ENCODE assay signal across 27 cellular contexts in the genomic region with DNA sequence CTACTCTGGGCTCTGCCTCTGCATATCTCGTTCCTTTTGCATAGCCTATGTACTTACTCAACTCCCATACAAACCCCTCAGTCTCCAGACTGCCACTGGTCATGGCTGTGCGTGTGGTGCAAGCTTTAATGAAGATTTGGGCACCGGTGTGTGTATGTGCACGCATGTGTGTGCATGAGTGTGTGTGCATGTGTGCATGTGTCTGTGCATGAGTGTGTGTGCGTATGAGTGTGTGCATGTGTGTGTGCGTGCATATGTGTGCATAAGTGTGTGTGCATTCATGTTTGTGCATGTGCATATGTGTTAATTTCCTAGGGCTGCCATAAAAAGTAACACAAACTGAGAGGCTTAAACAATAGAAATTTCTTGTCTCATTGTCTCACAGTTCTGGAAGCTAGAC. TPM values are rescaled to one million over a fixed set of nuclear protein-coding genes. Genes with fewer than 3 reads are reported as not detected.
DNase-seq lines count a peak whose midpoint lies in the region; ATAC-seq, FAIRE-seq and TF ChIP-seq lines count a peak whose summit lies in the region.
"Had no signal": no experiment of that assay in that cellular context is flagged by ENCODE, and none has a peak within 500 bp of the region (broad histone marks: within the 10 kb centered on the region; RNA-seq: fewer than 3 reads in every experiment).

No MANE protein-coding gene starts in this region.

- H3K36me3 Mint-ChIP-seq in activated T-helper 17 cell treated with anti-CD3 and anti-CD28 coated beads, Interleukin-2, amount 50 U/mL, for 72 hours (ENCODE audit: low read depth), result no peaks in the 10 kb centered on the region
- H3K36me3 Mint-ChIP-seq: CD14-positive monocyte; CD8-positive, alpha-beta memory T cell had no signal

- H2BK120ac ChIP-seq in H1 (replicated peaks; ENCODE audit: low read depth, low read length), result no peak overlapping the region

- DNase-seq in HepG2 (ENCODE audit: low spot score), result no peak
- no peak for DNase-seq in right lobe of liver
- DNase-seq in H1 (ENCODE audit: low read depth in 1 of 2, low spot score in 2 of 2), result no peak
- no peak for DNase-seq in activated T-cell treated with anti-CD3 and anti-CD28 coated beads for 4 hours
- DNase-seq in MG63, result no peak
- no peak for DNase-seq in GM10248 (ENCODE audit: extremely low spot score)
- DNase-seq: 8988T; ACHN; AML-193; BE2C; CD4-positive, alpha-beta T cell; CD8-positive, alpha-beta memory T cell; DMS 273 treated with DMSO at 0.1 percent for 48 hours; DMS79; EL; GDM1; GM23248; H9; HFFc6 had no signal

- WGBS in HepG2 (ENCODE audit: low lambda C conversion rate), result 52% methylated on average over 6 of the region's 6 CpGs
- WGBS in right lobe of liver (ENCODE audit: insufficient coverage, low coverage, low lambda C conversion rate, missing lambda C conversion rate), result 64% methylated on average over 6 of the region's 6 CpGs
- 87% methylated on average over 6 of the region's 6 CpGs; no CpG with 5 or more reads in 1 of the 2 experiments for WGBS in H1 (ENCODE audit: extremely low coverage in 1 of 2, insufficient coverage in 1 of 2, insufficient read length in 1 of 2, insufficient replicate concordance in 2 of 2, low coverage in 1 of 2, low lambda C conversion rate in 2 of 2, missing lambda C conversion rate in 1 of 2), 2 experiments

- no peaks in the 10 kb centered on the region for H3K36me3 ChIP-seq in HepG2 (replicated peaks in 1 of 2; ENCODE audit: control insufficient read depth in 1 of 2, insufficient read depth in 2 of 2, low read length in 2 of 2)
- no peaks in the 10 kb centered on the region for H3K36me3 ChIP-seq in right lobe of liver
- no peaks in the 10 kb centered on the region for H3K36me3 ChIP-seq in H1 (ENCODE audit: control insufficient read depth in 2 of 4, insufficient read depth in 4 of 4, low read length in 3 of 4)
- no peaks in the 10 kb centered on the region for H3K36me3 ChIP-seq in MG63
- H3K36me3 ChIP-seq: BE2C; BLaER1 treated with 17β-estradiol and CSF1 and Interleukin-3, amounts not matched to agents 10 nM and 100 nM had no signal

- H3K18ac ChIP-seq in H1 (ENCODE audit: extremely low read depth, low read length), result no peak overlapping the region

- H4K5ac ChIP-seq in H1 (ENCODE audit: insufficient read length, low read depth, low read length), result no peak overlapping the region

- H3K27ac Mint-ChIP-seq in activated T-helper 17 cell treated with anti-CD3 and anti-CD28 coated beads, Interleukin-2, amount 50 U/mL, for 72 hours, result peak overlapping the region; percentile 82
- H3K27ac Mint-ChIP-seq: CD4-positive, alpha-beta T cell; CD8-positive, alpha-beta memory T cell; H9; HFFc6 had no signal

- no peak overlapping the region for H3K23ac ChIP-seq in H1 (ENCODE audit: insufficient read length)

- H3K4me1 ChIP-seq in HepG2 (ENCODE audit: insufficient read depth, low read length) (peaks cover 16% of the 10 kb centered on the region; the same call in 1 of the 2 replicates), right lobe of liver (no peaks in the 10 kb centered on the region), H1 (replicated peaks in 1 of 4; ENCODE audit: control insufficient read depth in 3 of 4, insufficient read depth in 4 of 4, low read length in 3 of 4) (peaks cover 0 to 7% (median 2%) of the 10 kb centered on the region in 4 experiments; a peak in 3 of 7 replicates)

- no peak overlapping the region for H4K8ac ChIP-seq in H1 (ENCODE audit: extremely low read depth, insufficient read depth, low read length)

- H3K9me3 Mint-ChIP-seq in activated T-helper 17 cell treated with anti-CD3 and anti-CD28 coated beads, Interleukin-2, amount 50 U/mL, for 72 hours, result no peaks in the 10 kb centered on the region
- H3K9me3 Mint-ChIP-seq: CD14-positive monocyte; CD4-positive, alpha-beta T cell; HFFc6 had no signal

- H3K4me3 Mint-ChIP-seq in activated T-helper 17 cell treated with anti-CD3 and anti-CD28 coated beads, Interleukin-2, amount 50 U/mL, for 72 hours, result no peak overlapping the region
- H3K4me3 Mint-ChIP-seq: CD14-positive monocyte; CD4-positive, alpha-beta T cell; CD8-positive, alpha-beta memory T cell; H9; HFFc6 had no signal

- in situ Hi-C loops in HepG2 (cut with HindIII; ENCODE audit: extremely low pct_ligation_motif_present, low pct_unique_long_range_greater_than_20kb), result no loop called here

- H2BK20ac ChIP-seq in H1 (ENCODE audit: low read length), result no peak overlapping the region

- no peak; the same call in 2 of the 3 replicates for ATAC-seq in HepG2
- no peak for ATAC-seq in right lobe of liver
- no peak for ATAC-seq in activated T-helper 17 cell treated with anti-CD3 and anti-CD28 coated beads, Interleukin-2, amount 50 U/mL, for 72 hours (replicated peaks)
- ATAC-seq: A549, HCT116 had no signal

- H3K79me2 ChIP-seq in HepG2 (ENCODE audit: insufficient read depth, low read length) (no peaks in the 10 kb centered on the region), H1 (ENCODE audit: control insufficient read depth in 1 of 2, insufficient read depth in 2 of 2, low read length in 2 of 2) (no peaks in the 10 kb centered on the region)

- H3K4me1 Mint-ChIP-seq in activated T-helper 17 cell treated with anti-CD3 and anti-CD28 coated beads, Interleukin-2, amount 50 U/mL, for 72 hours, result peaks cover 14% of the 10 kb centered on the region
- H3K4me1 Mint-ChIP-seq: CD8-positive, alpha-beta memory T cell had no signal

- no peak overlapping the region for H3K4ac ChIP-seq in H1 (replicated peaks; ENCODE audit: insufficient read length, low read depth, low read length)

- H3K9me3 ChIP-seq in HepG2 (ENCODE audit: low read length) (no peaks in the 10 kb centered on the region), right lobe of liver (no peaks in the 10 kb centered on the region), H1 (ENCODE audit: insufficient read depth in 2 of 2, low read depth in 1 of 2, low read length in 1 of 2) (peaks cover 0 to 3% of the 10 kb centered on the region in 2 experiments; a peak in 1 of 4 replicates), MG63 (no peaks in the 10 kb centered on the region)
- H3K9me3 ChIP-seq: A549, BE2C had no signal

- H3K27me3 Mint-ChIP-seq in activated T-helper 17 cell treated with anti-CD3 and anti-CD28 coated beads, Interleukin-2, amount 50 U/mL, for 72 hours, result peaks cover 7% of the 10 kb centered on the region

- no peak overlapping the region for H2AFZ ChIP-seq in HepG2 (ENCODE audit: low read length)
- no peak overlapping the region for H2AFZ ChIP-seq in H1 (ENCODE audit: low read length)
- H2AFZ ChIP-seq: GM23248 had no signal

- no peak overlapping the region for H2BK15ac ChIP-seq in H1 (ENCODE audit: low read length)

- TF ChIP-seq CTCF in HepG2 (CRISPR knock-in tag; IDR thresholded peaks at IDR 0.05), result no peak
- TF ChIP-seq CTCF in right lobe of liver (IDR thresholded peaks at IDR 0.05), result no peak
- no peak for TF ChIP-seq CTCF in H1 (IDR thresholded peaks at IDR 0.05; ENCODE audit: control extremely low read depth in 1 of 3, insufficient read depth in 1 of 3, low read depth in 1 of 3, low read length in 3 of 3)
- no peak for TF ChIP-seq CTCF in GM10248 (IDR thresholded peaks at IDR 0.05; ENCODE audit: control extremely low read depth, extremely low read depth, low read depth, missing control alignments)

- no peak overlapping the region for H3K4me2 ChIP-seq in HepG2 (ENCODE audit: low read depth, low read length)
- no peak overlapping the region for H3K4me2 ChIP-seq in H1 (ENCODE audit: insufficient read depth in 1 of 2, low read depth in 2 of 2, low read length in 2 of 2)
- H3K4me2 ChIP-seq: A549; BLaER1 treated with 17β-estradiol and CSF1 and Interleukin-3, amounts not matched to agents 10 nM and 100 nM had no signal

- no peak overlapping the region for H2BK12ac ChIP-seq in H1 (ENCODE audit: low read depth, low read length)

- TF ChIP-seq RAD21 in HepG2 (CRISPR knock-in tag; IDR thresholded peaks at IDR 0.05) (no peak), H1 (IDR thresholded peaks at IDR 0.05 in 1 of 2, conservative IDR thresholded peaks at IDR 0.05 in 1 of 2; ENCODE audit: low read depth in 2 of 2, low read length in 2 of 2) (no peak)

- FAIRE-seq in HepG2 (lab: Jason Lieb, UNC) (no peak), H1 (lab: Jason Lieb, UNC) (no peak)
- FAIRE-seq: A549, D721Med, GM12892 had no signal

- H3K27me3 ChIP-seq in HepG2 (ENCODE audit: control insufficient read depth in 1 of 2, insufficient read depth in 2 of 2, low read length in 2 of 2) (peaks cover 0 to 8% of the 10 kb centered on the region in 2 experiments; a peak in 1 of 5 replicates), right lobe of liver (no peaks in the 10 kb centered on the region), H1 (replicated peaks in 1 of 4; ENCODE audit: control insufficient read depth in 3 of 4, extremely low read depth in 1 of 4, insufficient read depth in 3 of 4, low read length in 3 of 4) (no peaks in the 10 kb centered on the region), MG63 (no peaks in the 10 kb centered on the region)
- H3K27me3 ChIP-seq: BE2C; BLaER1 treated with 17β-estradiol and CSF1 and Interleukin-3, amounts not matched to agents 10 nM and 100 nM had no signal

- H3K14ac ChIP-seq in H1 (ENCODE audit: insufficient read length), result no peak overlapping the region

- TF ChIP-seq POLR2A in HepG2 (IDR thresholded peaks at IDR 0.05; ENCODE audit: insufficient read depth in 1 of 2, low read depth in 2 of 2, low read length in 2 of 2) (no peak), right lobe of liver (IDR thresholded peaks at IDR 0.05) (no peak), H1 (IDR thresholded peaks at IDR 0.05; ENCODE audit: control extremely low read depth in 1 of 2, low read depth in 2 of 2, low read length in 2 of 2) (no peak)

- H3K27ac ChIP-seq in HepG2 (ENCODE audit: extremely low read length, insufficient read depth, low read length) (no peak overlapping the region), right lobe of liver (no peak overlapping the region), H1 (ENCODE audit: low read depth, low read length) (no peak overlapping the region)
- H3K27ac ChIP-seq: BLaER1 treated with 17β-estradiol and CSF1 and Interleukin-3, amounts not matched to agents 10 nM and 100 nM; GM23248 had no signal

- no peak overlapping the region for H2BK5ac ChIP-seq in H1 (ENCODE audit: low read depth, low read length)

- H4K20me1 ChIP-seq in HepG2 (ENCODE audit: insufficient read depth, low read length) (no peaks in the 10 kb centered on the region), H1 (replicated peaks in 1 of 2; ENCODE audit: control insufficient read depth in 1 of 2, insufficient read depth in 2 of 2, low read length in 2 of 2) (no peaks in the 10 kb centered on the region)
- H4K20me1 ChIP-seq: BLaER1 treated with 17β-estradiol and CSF1 and Interleukin-3, amounts not matched to agents 10 nM and 100 nM had no signal

- intact Hi-C loops in HepG2 (cut with micrococcal nuclease; ENCODE audit: unreplicated experiment) (no loop called here), right lobe of liver (cut with DNase I) (no loop called here)

- POLR2A ChIA-PET in HepG2 (lab: Yijun Ruan, JAX) (no interaction called here), H1 (lab: Charles Lee; ENCODE audit: partially characterized antibody) (no interaction called here), GM10248 (lab: Yijun Ruan, JAX) (no interaction called here)

- no peak overlapping the region for H3K56ac ChIP-seq in H1 (replicated peaks; ENCODE audit: insufficient read length, low read depth, low read length)

- TF ChIP-seq EP300 in HepG2 (IDR thresholded peaks at IDR 0.05; ENCODE audit: low read depth in 2 of 2, low read length in 2 of 2) (no peak), HepG2 (CRISPR knock-in tag; IDR thresholded peaks at IDR 0.05; ENCODE audit: borderline replicate concordance) (no peak), H1 (IDR thresholded peaks at IDR 0.05; ENCODE audit: borderline replicate concordance in 1 of 2, low read depth in 2 of 2, low read length in 2 of 2) (no peak)

- H3K23me2 ChIP-seq in H1 (ENCODE audit: low read depth, low read length), result 0 out of 2 replicates have a peak, but pooled peaks cover 2% of the 10 kb centered on the region

- BruUV-seq in HepG2 (replicated peaks; lab: Mats Ljungman, UMichigan), result no TSS peak

- H3K9ac ChIP-seq in HepG2 (ENCODE audit: insufficient read depth, low read depth, low read length) (no peak overlapping the region), H1 (replicated peaks in 1 of 4; ENCODE audit: extremely low read depth in 1 of 4, low read depth in 3 of 4, low read length in 3 of 4) (no peak overlapping the region)
- H3K9ac ChIP-seq: BLaER1 treated with 17β-estradiol and CSF1 and Interleukin-3, amounts not matched to agents 10 nM and 100 nM; GM23248 had no signal

- H3K4me3 ChIP-seq in HepG2 (replicated peaks in 1 of 3; ENCODE audit: insufficient read depth in 1 of 3, low read depth in 2 of 3, low read length in 3 of 3) (no peak overlapping the region), right lobe of liver (no peak overlapping the region), H1 (ENCODE audit: extremely low read depth in 1 of 4, insufficient read depth in 2 of 4, low read depth in 3 of 4, low read length in 4 of 4) (no peak overlapping the region), MG63 (no peak overlapping the region)
- H3K4me3 ChIP-seq: A549; BLaER1 treated with 17β-estradiol and CSF1 and Interleukin-3, amounts not matched to agents 10 nM and 100 nM; GM23248 had no signal

- CTCF ChIA-PET in HepG2 (lab: Yijun Ruan, JAX; ENCODE audit: low intra/inter-chr PET ratio, low total read pairs) (no interaction called here), H1 (lab: Charles Lee; ENCODE audit: partially characterized antibody) (interaction anchor here (0.7 to 2.9 kb wide), 3 partner anchors 10 to 192 kb away, joined by 3 to 15 read pairs (median 4); no protein-coding TSS in a partner anchor), GM10248 (lab: Yijun Ruan, JAX) (interaction anchor here (0.9 to 1.1 kb wide), 2 partner anchors 10 to 12 kb away, joined by 4 read pairs; no protein-coding TSS in a partner anchor)

- no peaks in the 10 kb centered on the region for H3K79me1 ChIP-seq in H1 (ENCODE audit: low read depth, low read length)

- H2AK5ac ChIP-seq in H1 (ENCODE audit: low read depth, low read length), result peak overlapping the region; percentile 93; the same call in 1 of the 2 replicates

- H4K91ac ChIP-seq in H1 (replicated peaks; ENCODE audit: insufficient read length, low read length), result no peak overlapping the region

RNA-seq across cellular contexts. Expression of a gene that starts 17.1 kb away (rescaled TPM):
- total RNA-seq in HepG2 (2016; rRNA removed; fragmentation: Illumina TruSeq; extraction: Trizol) (not detected in 2 replicates), right lobe of liver (not detected)
- total RNA-seq in HepG2 (2016; cell fraction: cytosol; rRNA removed; fragmentation: Illumina TruSeq; extraction: Trizol; ENCODE audit: low read depth), result not detected in 2 replicates
- not detected in 2 replicates for total RNA-seq in HepG2 (2016; cell fraction: insoluble cytoplasmic fraction; rRNA removed; fragmentation: Illumina TruSeq; extraction: Trizol)
- total RNA-seq in HepG2 (2016; cell fraction: membrane; rRNA removed; fragmentation: Illumina TruSeq; extraction: Trizol), result not detected in 2 replicates
- not detected in 2 replicates for total RNA-seq in HepG2 (2016; cell fraction: nucleus; rRNA removed; fragmentation: Illumina TruSeq; extraction: Trizol)
- polyA plus RNA-seq in HepG2 (2011; rRNA removed) (not detected in 2 replicates), H1 (2011; rRNA removed) (0.03 TPM in 1 of 2 replicates, not detected in the other)
- polyA plus RNA-seq in HepG2 (2011; cell fraction: cytosol; rRNA removed), result not detected in 2 replicates
- not detected in 2 replicates for polyA plus RNA-seq in HepG2 (2011; cell fraction: nucleus; rRNA removed)
- polyA plus RNA-seq in HepG2 (2012), result 0.12 TPM in 1 of 2 replicates, not detected in the other
- not detected in 2 replicates for polyA plus RNA-seq in HepG2 (2016; cell fraction: cytosol; fragmentation: Illumina TruSeq; extraction: Trizol; ENCODE audit: low read depth)
- polyA plus RNA-seq in HepG2 (2016; cell fraction: insoluble cytoplasmic fraction; fragmentation: Illumina TruSeq; extraction: Trizol; ENCODE audit: low read depth), result not detected in 2 replicates
- not detected in 2 replicates for polyA plus RNA-seq in HepG2 (2016; cell fraction: membrane; fragmentation: Illumina TruSeq; extraction: Trizol; ENCODE audit: low read depth)
- polyA plus RNA-seq in HepG2 (2016; cell fraction: nucleus; fragmentation: Illumina TruSeq; extraction: Trizol; ENCODE audit: insufficient read depth, low read depth), result not detected in 2 replicates
- 0.08 TPM in 1 of 2 replicates, not detected in the other for polyA minus RNA-seq in HepG2 (2011; rRNA and poly(A)+ RNA removed; ENCODE audit: low replicate concordance)
- not detected in 2 replicates for polyA minus RNA-seq in HepG2 (2011; cell fraction: cytosol; rRNA and poly(A)+ RNA removed)
- polyA minus RNA-seq in HepG2 (2011; cell fraction: nucleus; rRNA and poly(A)+ RNA removed), result not detected in 2 replicates
- total RNA-seq in activated T-helper 17 cell treated with anti-CD3 and anti-CD28 coated beads, Interleukin-2, amount 50 U/mL, for 72 hours, result not detected
- total RNA-seq in H1 (2021; fragmentation: NEBNext Ultra II Directional; extraction: Animal tissue kit (Norgen Biotek cat#: 25700)), result not detected in 2 replicates
- polyA plus RNA-seq in H1 (2011; cell fraction: cytosol; rRNA removed), result 0.03 TPM
- polyA plus RNA-seq in H1 (2011; cell fraction: nucleus; rRNA removed), result not detected
- polyA plus RNA-seq in H1 (2012, experiment 1 of 2), result not detected in 4 replicates
- not detected for polyA plus RNA-seq in H1 (2012, experiment 2 of 2)
- polyA plus RNA-seq in H1 (2013, experiment 1 of 2), result 0.02 TPM
- 0.02 TPM for polyA plus RNA-seq in H1 (2013, experiment 2 of 2)
- polyA minus RNA-seq in H1 (2011; rRNA and poly(A)+ RNA removed), result not detected in 2 replicates
- not detected for polyA minus RNA-seq in H1 (2011; cell fraction: cytosol; rRNA and poly(A)+ RNA removed)
- polyA minus RNA-seq in H1 (2011; cell fraction: nucleus; rRNA and poly(A)+ RNA removed), result not detected
- not detected in 2 replicates for total RNA-seq in MG63 (2014; rRNA removed; shearing (Covaris generic); ENCODE audit: low replicate concordance)
- total RNA-seq: CD4-positive, alpha-beta T cell; CD8-positive, alpha-beta memory T cell; GM23248; H4; H9; HFFc6 had no signal
- polyA plus RNA-seq: A549; CD14-positive monocyte; CD8-positive, alpha-beta memory T cell; GM23248 had no signal

RNA-seq across cellular contexts. Expression of a gene that starts 45.9 kb away (rescaled TPM):
- total RNA-seq in HepG2 (2016; rRNA removed; fragmentation: Illumina TruSeq; extraction: Trizol), result 9.1 and 9.9 TPM in 2 replicates
- 1.7 and 1.9 TPM in 2 replicates for total RNA-seq in HepG2 (2016; cell fraction: cytosol; rRNA removed; fragmentation: Illumina TruSeq; extraction: Trizol; ENCODE audit: low read depth)
- 9.5 and 11.3 TPM in 2 replicates for total RNA-seq in HepG2 (2016; cell fraction: insoluble cytoplasmic fraction; rRNA removed; fragmentation: Illumina TruSeq; extraction: Trizol)
- 4.6 and 5.4 TPM in 2 replicates for total RNA-seq in HepG2 (2016; cell fraction: membrane; rRNA removed; fragmentation: Illumina TruSeq; extraction: Trizol)
- total RNA-seq in HepG2 (2016; cell fraction: nucleus; rRNA removed; fragmentation: Illumina TruSeq; extraction: Trizol), result 10.3 and 13.4 TPM in 2 replicates
- polyA plus RNA-seq in HepG2 (2011; rRNA removed), result 6.2 and 7.2 TPM in 2 replicates
- 2.5 and 3.1 TPM in 2 replicates for polyA plus RNA-seq in HepG2 (2011; cell fraction: cytosol; rRNA removed)
- polyA plus RNA-seq in HepG2 (2011; cell fraction: nucleus; rRNA removed), result 13.5 and 13.6 TPM in 2 replicates
- 4.9 and 6.8 TPM in 2 replicates for polyA plus RNA-seq in HepG2 (2012)
- 0.62 and 0.65 TPM in 2 replicates for polyA plus RNA-seq in HepG2 (2016; cell fraction: cytosol; fragmentation: Illumina TruSeq; extraction: Trizol; ENCODE audit: low read depth)
- 6.5 and 7.1 TPM in 2 replicates for polyA plus RNA-seq in HepG2 (2016; cell fraction: insoluble cytoplasmic fraction; fragmentation: Illumina TruSeq; extraction: Trizol; ENCODE audit: low read depth)
- 1.6 and 1.8 TPM in 2 replicates for polyA plus RNA-seq in HepG2 (2016; cell fraction: membrane; fragmentation: Illumina TruSeq; extraction: Trizol; ENCODE audit: low read depth)
- 22.2 and 22.7 TPM in 2 replicates for polyA plus RNA-seq in HepG2 (2016; cell fraction: nucleus; fragmentation: Illumina TruSeq; extraction: Trizol; ENCODE audit: insufficient read depth, low read depth)
- 7.4 and 8.6 TPM in 2 replicates for polyA minus RNA-seq in HepG2 (2011; rRNA and poly(A)+ RNA removed; ENCODE audit: low replicate concordance)
- polyA minus RNA-seq in HepG2 (2011; cell fraction: cytosol; rRNA and poly(A)+ RNA removed), result 5.1 and 6.0 TPM in 2 replicates
- 12.6 and 12.9 TPM in 2 replicates for polyA minus RNA-seq in HepG2 (2011; cell fraction: nucleus; rRNA and poly(A)+ RNA removed)
- total RNA-seq in right lobe of liver, result 1 to 10 TPM; 4.0 to 4.7 (median 4.2) TPM
- total RNA-seq in activated T-helper 17 cell treated with anti-CD3 and anti-CD28 coated beads, Interleukin-2, amount 50 U/mL, for 72 hours, result 1 to 10 TPM; 6.2 to 8.0 TPM
- total RNA-seq in H1 (2021; fragmentation: NEBNext Ultra II Directional; extraction: Animal tissue kit (Norgen Biotek cat#: 25700)), result 10.8 and 12.2 TPM in 2 replicates
- 4.0 and 4.9 TPM in 2 replicates for polyA plus RNA-seq in H1 (2011; rRNA removed)
- polyA plus RNA-seq in H1 (2011; cell fraction: cytosol; rRNA removed), result 5.4 TPM
- 8.2 TPM for polyA plus RNA-seq in H1 (2011; cell fraction: nucleus; rRNA removed)
- polyA plus RNA-seq in H1 (2012, experiment 1 of 2), result 6.8 to 10.6 TPM (median 8.2 TPM) in 4 replicates
- 2.2 TPM for polyA plus RNA-seq in H1 (2012, experiment 2 of 2)
- polyA plus RNA-seq in H1 (2013, experiment 1 of 2), result 7.0 TPM
- 7.2 TPM for polyA plus RNA-seq in H1 (2013, experiment 2 of 2)
- polyA minus RNA-seq in H1 (2011; rRNA and poly(A)+ RNA removed), result 10.0 and 11.8 TPM in 2 replicates
- polyA minus RNA-seq in H1 (2011; cell fraction: cytosol; rRNA and poly(A)+ RNA removed), result 7.6 TPM
- polyA minus RNA-seq in H1 (2011; cell fraction: nucleus; rRNA and poly(A)+ RNA removed), result 8.2 TPM
- 3.6 and 6.4 TPM in 2 replicates for total RNA-seq in MG63 (2014; rRNA removed; shearing (Covaris generic); ENCODE audit: low replicate concordance)
